In genomic region chr11:34162507-34162848, GRCh38 we compare ENCODE assay signal across 24 cellular contexts.
"Had no signal": no experiment of that assay in that cellular context is flagged by ENCODE, and none has a peak within 500 bp of the region (broad histone marks: within the 10 kb centered on the region; RNA-seq: fewer than 3 reads in every experiment).

No MANE protein-coding gene starts in this region.

- H3K9me3 ChIP-seq: body of pancreas, breast epithelium, MG63 had no signal

- H3K4me1 ChIP-seq: body of pancreas, breast epithelium had no signal

- H3K27ac ChIP-seq: body of pancreas, breast epithelium, RWPE1, WERI-Rb-1 had no signal

- DNase-seq: activated CD4-positive, alpha-beta T cell treated with anti-CD3 and anti-CD28 coated beads for 1 hour; activated CD4-positive, CD25-positive, alpha-beta regulatory T cell; activated CD8-positive, alpha-beta memory T cell treated with anti-CD3 and anti-CD28 coated beads for 24 hours; activated naive CD4-positive, alpha-beta T cell; activated naive CD4-positive, alpha-beta T cell treated with anti-CD3 and anti-CD28 coated beads, Interleukin-2, amount 50 U/mL, for 16 hours; body of pancreas; Karpas-422; MG63; NCI-H1048; NCI-H1105 treated with DMSO at 0.1 percent for 48 hours; NCI-H1436; NCI-H1694; NCI-H1930; NCI-H2081 treated with DMSO at 0.1 percent for 48 hours; NCI-H345; NCI-H524 treated with DMSO at 0.1 percent for 48 hours; SIG-M5; T-helper 1 cell; T-helper 9 cell; WERI-Rb-1 had no signal

- ATAC-seq: body of pancreas, Right ventricle myocardium inferior, SK-N-SH treated with all-trans-retinoic acid at 6 μM for 48 hours had no signal

- H3K36me3 ChIP-seq: breast epithelium had no signal

- H3K4me3 ChIP-seq: body of pancreas, breast epithelium, MG63 had no signal

- H3K27me3 ChIP-seq: body of pancreas, breast epithelium, MG63 had no signal
